ENCODE assay signal across 1 cellular context in the genomic region with DNA sequence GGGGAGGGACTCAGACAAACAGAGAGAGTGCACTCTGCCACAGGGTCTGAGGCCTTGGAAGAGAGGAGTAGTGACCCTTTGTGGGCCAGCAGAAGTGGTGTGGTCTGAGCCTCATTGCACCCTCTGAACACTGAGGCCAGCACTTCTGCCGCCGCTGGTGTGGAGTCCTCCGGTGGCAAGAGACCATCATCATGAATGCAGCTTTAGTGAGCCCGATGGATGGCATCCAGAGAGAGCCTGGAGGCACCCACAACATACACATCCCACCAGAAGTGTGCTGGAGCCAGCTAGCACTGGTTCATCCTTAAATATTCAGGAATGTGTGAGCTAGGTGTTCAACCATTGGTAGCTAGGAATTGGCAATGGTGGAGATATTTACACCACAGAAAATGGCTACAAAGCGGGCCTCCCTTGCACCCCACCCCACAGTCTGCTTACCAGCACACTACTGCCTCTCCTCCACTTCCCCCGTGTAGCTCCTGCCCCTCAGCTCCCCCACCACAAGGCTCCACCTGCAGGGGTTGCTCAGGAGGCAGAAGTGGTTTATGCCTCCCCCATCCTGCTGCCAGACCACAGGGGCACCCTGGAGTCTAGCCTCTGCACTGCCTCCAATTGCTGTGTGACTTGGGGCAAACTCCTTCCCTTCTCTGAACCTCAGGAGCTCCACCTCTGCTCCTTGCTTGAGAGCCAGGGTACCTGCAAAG.
TF ChIP-seq lines count a peak whose summit lies in the region.

No MANE protein-coding gene starts in this region.

TF ChIP-seq in HepG2, 621 proteins besides CTCF, POLR2A, EP300 and RAD21:
- TF ChIP-seq ZNF768 (CRISPR knock-in tag; IDR thresholded peaks at IDR 0.05) (peak; percentile 94), SRSF4 (IDR thresholded peaks at IDR 0.05; ENCODE audit: low read depth, low read length, poor library complexity, severe bottlenecking) (no peak)
TF ChIP-seq in HepG2: peak in this region for 1.
